Comparison of ENCODE assay signal across 1 cellular context in the genomic region with DNA sequence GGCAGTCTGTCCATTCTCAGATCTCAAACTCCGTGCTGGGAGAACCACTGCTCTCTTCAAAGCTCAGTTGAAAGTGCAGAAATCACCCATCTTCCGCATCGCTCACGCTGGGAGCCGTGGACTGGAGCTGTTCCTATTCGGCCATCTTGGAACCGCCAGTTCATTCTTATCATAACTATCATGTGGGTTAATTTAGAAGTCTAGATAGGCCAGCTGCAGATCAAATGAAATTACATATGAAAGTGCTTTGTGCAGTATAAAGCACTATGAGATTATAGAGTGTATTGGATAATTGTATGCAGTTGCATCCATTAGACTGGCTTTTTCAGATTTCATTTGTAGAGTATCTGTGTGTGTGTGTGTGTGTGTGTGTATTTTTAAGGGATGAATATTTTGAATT.
TF ChIP-seq lines count a peak whose summit lies in the region.

No MANE protein-coding gene starts in this region.

TF ChIP-seq in SK-N-SH, 30 proteins besides CTCF, POLR2A, EP300 and RAD21:
- TF ChIP-seq RFX5 (IDR thresholded peaks at IDR 0.05; ENCODE audit: low read length) (no peak; the same call in 1 of the 2 replicates), GATA2 (CRISPR knock-in tag; IDR thresholded peaks at IDR 0.05) (peak; percentile 78), MXI1 (IDR thresholded peaks at IDR 0.05; ENCODE audit: low read depth, low read length) (no peak), JUND (IDR thresholded peaks at IDR 0.05) (no peak), SIN3A (IDR thresholded peaks at IDR 0.05; ENCODE audit: borderline replicate concordance, low read depth, low read length) (no peak), TEAD4 (IDR thresholded peaks at IDR 0.05; ENCODE audit: borderline replicate concordance, insufficient read depth) (no peak), YY1 (IDR thresholded peaks at IDR 0.05; ENCODE audit: low read depth) (no peak), POLR2AphosphoS5 (IDR thresholded peaks at IDR 0.05; ENCODE audit: low read depth, low read length) (no peak), TAF1 (IDR thresholded peaks at IDR 0.05; ENCODE audit: borderline replicate concordance, low read depth, low read length) (no peak), RCOR1 (IDR thresholded peaks at IDR 0.05; ENCODE audit: low read length) (peak; percentile 39; the same call in 1 of the 2 replicates), CHD2 (IDR thresholded peaks at IDR 0.05; ENCODE audit: low read length, partially characterized antibody) (peak; percentile 10)
- TF ChIP-seq, protein P1, sequence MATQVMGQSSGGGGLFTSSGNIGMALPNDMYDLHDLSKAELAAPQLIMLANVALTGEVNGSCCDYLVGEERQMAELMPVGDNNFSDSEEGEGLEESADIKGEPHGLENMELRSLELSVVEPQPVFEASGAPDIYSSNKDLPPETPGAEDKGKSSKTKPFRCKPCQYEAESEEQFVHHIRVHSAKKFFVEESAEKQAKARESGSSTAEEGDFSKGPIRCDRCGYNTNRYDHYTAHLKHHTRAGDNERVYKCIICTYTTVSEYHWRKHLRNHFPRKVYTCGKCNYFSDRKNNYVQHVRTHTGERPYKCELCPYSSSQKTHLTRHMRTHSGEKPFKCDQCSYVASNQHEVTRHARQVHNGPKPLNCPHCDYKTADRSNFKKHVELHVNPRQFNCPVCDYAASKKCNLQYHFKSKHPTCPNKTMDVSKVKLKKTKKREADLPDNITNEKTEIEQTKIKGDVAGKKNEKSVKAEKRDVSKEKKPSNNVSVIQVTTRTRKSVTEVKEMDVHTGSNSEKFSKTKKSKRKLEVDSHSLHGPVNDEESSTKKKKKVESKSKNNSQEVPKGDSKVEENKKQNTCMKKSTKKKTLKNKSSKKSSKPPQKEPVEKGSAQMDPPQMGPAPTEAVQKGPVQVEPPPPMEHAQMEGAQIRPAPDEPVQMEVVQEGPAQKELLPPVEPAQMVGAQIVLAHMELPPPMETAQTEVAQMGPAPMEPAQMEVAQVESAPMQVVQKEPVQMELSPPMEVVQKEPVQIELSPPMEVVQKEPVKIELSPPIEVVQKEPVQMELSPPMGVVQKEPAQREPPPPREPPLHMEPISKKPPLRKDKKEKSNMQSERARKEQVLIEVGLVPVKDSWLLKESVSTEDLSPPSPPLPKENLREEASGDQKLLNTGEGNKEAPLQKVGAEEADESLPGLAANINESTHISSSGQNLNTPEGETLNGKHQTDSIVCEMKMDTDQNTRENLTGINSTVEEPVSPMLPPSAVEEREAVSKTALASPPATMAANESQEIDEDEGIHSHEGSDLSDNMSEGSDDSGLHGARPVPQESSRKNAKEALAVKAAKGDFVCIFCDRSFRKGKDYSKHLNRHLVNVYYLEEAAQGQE (IDR thresholded peaks at IDR 0.05; ENCODE audit: low read depth, low read length) = no peak
- TF ChIP-seq, protein P2, sequence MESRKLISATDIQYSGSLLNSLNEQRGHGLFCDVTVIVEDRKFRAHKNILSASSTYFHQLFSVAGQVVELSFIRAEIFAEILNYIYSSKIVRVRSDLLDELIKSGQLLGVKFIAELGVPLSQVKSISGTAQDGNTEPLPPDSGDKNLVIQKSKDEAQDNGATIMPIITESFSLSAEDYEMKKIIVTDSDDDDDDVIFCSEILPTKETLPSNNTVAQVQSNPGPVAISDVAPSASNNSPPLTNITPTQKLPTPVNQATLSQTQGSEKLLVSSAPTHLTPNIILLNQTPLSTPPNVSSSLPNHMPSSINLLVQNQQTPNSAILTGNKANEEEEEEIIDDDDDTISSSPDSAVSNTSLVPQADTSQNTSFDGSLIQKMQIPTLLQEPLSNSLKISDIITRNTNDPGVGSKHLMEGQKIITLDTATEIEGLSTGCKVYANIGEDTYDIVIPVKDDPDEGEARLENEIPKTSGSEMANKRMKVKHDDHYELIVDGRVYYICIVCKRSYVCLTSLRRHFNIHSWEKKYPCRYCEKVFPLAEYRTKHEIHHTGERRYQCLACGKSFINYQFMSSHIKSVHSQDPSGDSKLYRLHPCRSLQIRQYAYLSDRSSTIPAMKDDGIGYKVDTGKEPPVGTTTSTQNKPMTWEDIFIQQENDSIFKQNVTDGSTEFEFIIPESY (IDR thresholded peaks at IDR 0.05; ENCODE audit: borderline replicate concordance, low read depth) = no peak
- TF ChIP-seq, protein P3, sequence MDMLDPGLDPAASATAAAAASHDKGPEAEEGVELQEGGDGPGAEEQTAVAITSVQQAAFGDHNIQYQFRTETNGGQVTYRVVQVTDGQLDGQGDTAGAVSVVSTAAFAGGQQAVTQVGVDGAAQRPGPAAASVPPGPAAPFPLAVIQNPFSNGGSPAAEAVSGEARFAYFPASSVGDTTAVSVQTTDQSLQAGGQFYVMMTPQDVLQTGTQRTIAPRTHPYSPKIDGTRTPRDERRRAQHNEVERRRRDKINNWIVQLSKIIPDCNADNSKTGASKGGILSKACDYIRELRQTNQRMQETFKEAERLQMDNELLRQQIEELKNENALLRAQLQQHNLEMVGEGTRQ (IDR thresholded peaks at IDR 0.05; ENCODE audit: borderline replicate concordance, low read depth, low read length) = no peak
